22 cellular contexts compared by ENCODE assay signal in the genomic region with DNA sequence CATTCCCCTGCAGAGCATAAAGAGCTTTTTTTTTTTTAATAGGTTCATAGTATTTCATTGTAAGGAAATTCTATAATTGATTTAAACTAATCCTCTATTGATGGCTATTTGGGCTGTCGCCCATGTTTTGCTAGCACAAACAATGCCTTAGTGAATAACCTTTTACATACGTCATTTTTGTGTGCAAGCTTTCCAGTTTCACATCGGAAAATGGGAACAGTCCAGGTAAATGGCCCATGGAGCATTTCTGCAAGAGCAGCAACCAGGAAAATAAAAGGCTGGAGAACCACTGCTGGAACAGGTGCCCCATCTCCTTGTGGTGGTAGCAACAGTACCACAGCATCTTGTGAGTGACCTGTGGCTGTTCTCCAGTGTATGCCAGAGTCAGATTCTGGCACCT. TPM values are rescaled to one million over a fixed set of nuclear protein-coding genes. Genes with fewer than 3 reads are reported as not detected.
"Had no signal": no experiment of that assay in that cellular context is flagged by ENCODE, and none has a peak within 500 bp of the region (broad histone marks: within the 10 kb centered on the region; RNA-seq: fewer than 3 reads in every experiment).

No MANE protein-coding gene starts in this region.

- H3K27me3 ChIP-seq: testis had no signal

- H3K36me3 Mint-ChIP-seq: activated naive CD8-positive, alpha-beta T cell; memory B cell; naive thymus-derived CD8-positive, alpha-beta T cell had no signal

- ATAC-seq: activated T-cell treated with anti-CD3 and anti-CD28 coated beads, Interleukin-2, amount 50 U/mL, for 72 hours; naive thymus-derived CD8-positive, alpha-beta T cell had no signal

- H3K27ac ChIP-seq: left ventricle myocardium inferior, parathyroid adenoma, testis, WERI-Rb-1 had no signal

- H3K4me3 ChIP-seq: left ventricle myocardium inferior, testis had no signal

- H3K36me3 ChIP-seq: left ventricle myocardium inferior, WERI-Rb-1 had no signal

- H2AFZ ChIP-seq: parathyroid adenoma had no signal

- H3K9ac ChIP-seq: parathyroid adenoma had no signal

- H3K4me3 Mint-ChIP-seq: activated naive CD8-positive, alpha-beta T cell; activated T-cell treated with anti-CD3 and anti-CD28 coated beads, Interleukin-2, amount 50 U/mL, for 72 hours; memory B cell; naive thymus-derived CD8-positive, alpha-beta T cell; type B pancreatic cell had no signal

- FAIRE-seq: colon, frontal cortex had no signal

- H3K4me1 ChIP-seq: left ventricle myocardium inferior, testis had no signal

- H3K27me3 Mint-ChIP-seq: activated naive CD8-positive, alpha-beta T cell; memory B cell; type B pancreatic cell had no signal

- H3K9me3 ChIP-seq: left ventricle myocardium inferior, testis had no signal

- H3K27ac Mint-ChIP-seq: activated naive CD8-positive, alpha-beta T cell; activated T-cell treated with anti-CD3 and anti-CD28 coated beads, Interleukin-2, amount 50 U/mL, for 72 hours; memory B cell; type B pancreatic cell had no signal

- DNase-seq: activated CD4-positive, alpha-beta T cell treated with anti-CD3 and anti-CD28 coated beads for 1 hour; activated CD4-positive, alpha-beta T cell treated with anti-CD3 and anti-CD28 coated beads, Interleukin-2, amount 50 U/mL, for 4 hours; activated effector memory CD4-positive, alpha-beta T cell treated with anti-CD3 and anti-CD28 coated beads, Interleukin-2, amount 50 U/mL, for 16 hours; activated T-cell treated with anti-CD3 and anti-CD28 coated beads, Interleukin-2, amount 50 U/mL, for 72 hours; erythroblast; islet precursor cell; left ventricle myocardium inferior; naive thymus-derived CD8-positive, alpha-beta T cell; stimulated activated CD4-positive, alpha-beta T cell treated with anti-CD3 and anti-CD28 coated beads, Interleukin-12 subunit alpha, Interleukin-12 subunit beta, amount 100 ng/mL, for 4 hours; stimulated activated CD4-positive, alpha-beta T cell treated with anti-CD3 and anti-CD28 coated beads, Interleukin-1b, Interleukin-23, amount 100 ng/mL, for 48 hours; stimulated activated naive CD4-positive, alpha-beta T cell treated with Interleukin-2 at 50 U/mL for 16 hours; SW 1271; T-helper 2 cell; testis; WERI-Rb-1 had no signal

- H3K9me3 Mint-ChIP-seq: activated T-cell treated with anti-CD3 and anti-CD28 coated beads, Interleukin-2, amount 50 U/mL, for 72 hours; memory B cell; type B pancreatic cell had no signal

RNA-seq across cellular contexts. Expression of a gene that starts 48.6 kb away (rescaled TPM):
- total RNA-seq: activated CD8-positive, alpha-beta memory T cell treated with anti-CD3 and anti-CD28 coated beads for 36 hours; naive thymus-derived CD8-positive, alpha-beta T cell had no signal
